In the genomic region with DNA sequence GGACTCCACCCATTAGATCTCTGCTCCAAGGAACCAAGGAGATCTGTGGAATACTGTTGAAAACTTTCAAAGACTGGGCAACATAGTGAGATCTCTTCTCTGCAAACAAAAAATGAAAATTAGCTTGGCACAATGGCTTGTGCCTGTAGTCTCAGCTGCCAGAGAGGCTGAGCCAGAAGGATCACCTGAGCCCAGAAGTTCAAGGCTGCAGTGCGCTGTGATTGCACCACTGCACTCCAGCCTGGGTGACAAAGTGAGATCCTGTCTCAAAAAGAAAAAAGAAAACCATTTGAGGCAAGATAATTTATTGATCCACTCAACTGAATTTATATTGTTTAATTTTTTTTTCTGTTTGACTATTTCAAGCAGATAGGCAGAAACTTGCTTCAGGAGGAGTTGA, we compare ENCODE assay signal across 11 cellular contexts.
"Had no signal": no experiment of that assay in that cellular context is flagged by ENCODE, and none has a peak within 500 bp of the region (broad histone marks: within the 10 kb centered on the region; RNA-seq: fewer than 3 reads in every experiment).

No MANE protein-coding gene starts in this region.

- H2AFZ ChIP-seq: GM23248, GM23338 had no signal

- H3K9ac ChIP-seq: GM23248 had no signal

- H3K36me3 ChIP-seq: HAP-1 had no signal

- H3K4me3 ChIP-seq: GM23248, GM23338, HAP-1 had no signal

- DNase-seq: GM23248, GOT3, H7, H9, HCEC 1CT, HFFc6 had no signal

- FAIRE-seq: H1, H54 had no signal

- ATAC-seq: GM23338, HCT116 had no signal

- H3K4me1 ChIP-seq: HAP-1 had no signal

- H3K4me2 ChIP-seq: GM23338 had no signal

- H3K9me3 ChIP-seq: HAP-1 had no signal

- H3K27ac ChIP-seq: GM23248 had no signal
